ENCODE assay signal across 25 cellular contexts in genomic region chr1:51288578-51288977, GRCh38. TPM values are rescaled to one million over a fixed set of nuclear protein-coding genes. Genes with fewer than 3 reads are reported as not detected.
"Had no signal": no experiment of that assay in that cellular context is flagged by ENCODE, and none has a peak within 500 bp of the region (broad histone marks: within the 10 kb centered on the region; RNA-seq: fewer than 3 reads in every experiment).

No MANE protein-coding gene starts in this region.

- H3K9me3 ChIP-seq: heart right ventricle, mucosa of descending colon, pancreas, prostate gland, sigmoid colon, spleen, testis, thyroid gland, transverse colon, upper lobe of left lung, vagina had no signal

- H3K36me3 ChIP-seq: pancreas, prostate gland, sigmoid colon, spleen, thyroid gland, transverse colon, vagina had no signal

- H3K27ac ChIP-seq: heart right ventricle, hepatocyte, pancreas, prostate gland, sigmoid colon, spleen, thyroid gland, transverse colon, upper lobe of left lung, vagina had no signal

- H3K27ac Mint-ChIP-seq: natural killer cell treated with Interleukin-12 subunit alpha and Interleukin-12 subunit beta and Interleukin-15 and Interleukin-18, amount 100 ng/mL, for 72 hours; stimulated activated effector memory CD8-positive, alpha-beta T cell treated with anti-CD3 and anti-CD28 coated beads, Interleukin-12 subunit alpha, Interleukin-12 subunit beta, amount 100 ng/mL, for 72 hours; stimulated activated naive CD8-positive, alpha-beta T cell treated with anti-CD3 and anti-CD28 coated beads, Interleukin-15, amount 100 ng/mL, for 72 hours had no signal

- H3K27me3 ChIP-seq: heart right ventricle, hepatocyte, pancreas, sigmoid colon, spleen, testis, thyroid gland, transverse colon, upper lobe of left lung, vagina had no signal

- ATAC-seq: mucosa of descending colon; naive thymus-derived CD4-positive, alpha-beta T cell; pancreas; right cardiac atrium; stimulated activated effector memory CD8-positive, alpha-beta T cell treated with anti-CD3 and anti-CD28 coated beads, Interleukin-12 subunit alpha, Interleukin-12 subunit beta, amount 100 ng/mL, for 72 hours; stimulated activated naive CD8-positive, alpha-beta T cell treated with anti-CD3 and anti-CD28 coated beads, Interleukin-15, amount 100 ng/mL, for 72 hours had no signal

- H3K4me1 ChIP-seq: prostate gland, sigmoid colon, spleen, vagina had no signal

- DNase-seq: heart right ventricle; islet precursor cell; mesendoderm; midbrain; mucosa of descending colon; naive thymus-derived CD4-positive, alpha-beta T cell; pancreas; retina; right cardiac atrium; sigmoid colon; small intestine; spleen; stimulated activated CD4-positive, alpha-beta T cell treated with anti-CD3 and anti-CD28 coated beads, Interleukin-4, amount 100 ng/mL, for 24 hours; stimulated activated naive CD4-positive, alpha-beta T cell treated with Interleukin-2 at 50 U/mL for 16 hours; stimulated activated naive CD8-positive, alpha-beta T cell treated with anti-CD3 and anti-CD28 coated beads, Interleukin-15, amount 100 ng/mL, for 72 hours; thyroid gland; transverse colon; upper lobe of left lung had no signal

- H3K9me3 Mint-ChIP-seq: naive thymus-derived CD4-positive, alpha-beta T cell; natural killer cell treated with Interleukin-12 subunit alpha and Interleukin-12 subunit beta and Interleukin-15 and Interleukin-18, amount 100 ng/mL, for 72 hours; stimulated activated effector memory CD8-positive, alpha-beta T cell treated with anti-CD3 and anti-CD28 coated beads, Interleukin-12 subunit alpha, Interleukin-12 subunit beta, amount 100 ng/mL, for 72 hours; stimulated activated naive CD8-positive, alpha-beta T cell treated with anti-CD3 and anti-CD28 coated beads, Interleukin-15, amount 100 ng/mL, for 72 hours had no signal

- H3K4me3 ChIP-seq: heart right ventricle, hepatocyte, lung, mucosa of descending colon, pancreas, prostate gland, sigmoid colon, spleen, testis, thyroid gland, transverse colon, upper lobe of left lung, vagina had no signal

- H3K36me3 Mint-ChIP-seq: natural killer cell treated with Interleukin-12 subunit alpha and Interleukin-12 subunit beta and Interleukin-15 and Interleukin-18, amount 100 ng/mL, for 72 hours had no signal

- H3K4me3 Mint-ChIP-seq: naive thymus-derived CD4-positive, alpha-beta T cell; natural killer cell treated with Interleukin-12 subunit alpha and Interleukin-12 subunit beta and Interleukin-15 and Interleukin-18, amount 100 ng/mL, for 72 hours; stimulated activated effector memory CD8-positive, alpha-beta T cell treated with anti-CD3 and anti-CD28 coated beads, Interleukin-12 subunit alpha, Interleukin-12 subunit beta, amount 100 ng/mL, for 72 hours; stimulated activated naive CD8-positive, alpha-beta T cell treated with anti-CD3 and anti-CD28 coated beads, Interleukin-15, amount 100 ng/mL, for 72 hours had no signal

- H3K27me3 Mint-ChIP-seq: naive thymus-derived CD4-positive, alpha-beta T cell; natural killer cell treated with Interleukin-12 subunit alpha and Interleukin-12 subunit beta and Interleukin-15 and Interleukin-18, amount 100 ng/mL, for 72 hours; stimulated activated naive CD8-positive, alpha-beta T cell treated with anti-CD3 and anti-CD28 coated beads, Interleukin-15, amount 100 ng/mL, for 72 hours had no signal

RNA-seq across cellular contexts. Expression of gene TTC39A, which starts 41.8 kb away (rescaled TPM):
- polyA plus RNA-seq: naive thymus-derived CD4-positive, alpha-beta T cell had no signal
